Comparison of ENCODE assay signal across 8 cellular contexts in genomic region chr12:69290545-69291277, GRCh38. TPM values are rescaled to one million over a fixed set of nuclear protein-coding genes. Genes with fewer than 3 reads are reported as not detected.
DNase-seq lines count a peak whose midpoint lies in the region; ATAC-seq, FAIRE-seq and TF ChIP-seq lines count a peak whose summit lies in the region.

No MANE protein-coding gene starts in this region.

- POLR2A ChIA-PET in A549 (lab: Yijun Ruan, JAX) = interaction anchor here (0.5 to 0.9 kb wide), 2 partner anchors 14 to 350 kb away, joined by 3 read pairs; no protein-coding TSS in a partner anchor

- no peak overlapping the region for H3K4me3 ChIP-seq in A549

- WGBS in A549 (ENCODE audit: missing lambda C conversion rate) = 15% methylated on average over 9 of the region's 9 CpGs

- no peaks in the 10 kb centered on the region for H3K4me1 ChIP-seq in A549

- DNase-seq in A549 (ENCODE audit: low read depth in 1 of 2, low spot score in 1 of 2) (peak; percentile 61 to 90), NCI-H2029 treated with DMSO at 0.1 percent for 48 hours (lab: John Stamatoyannopoulos, UW) (peak; percentile 69), T-helper 9 cell (peak; percentile 67), astrocyte of the hippocampus (ENCODE audit: low read depth, low spot score) (peak; percentile 80), iPS-NIHi11 (ENCODE audit: low spot score) (peak; percentile 88)
- peak; percentile 55 to 74 (median 71) for DNase-seq in stimulated activated CD4-positive, alpha-beta T cell treated with anti-CD3 and anti-CD28 coated beads, Interleukin-12 subunit alpha, Interleukin-12 subunit beta, amount 100 ng/mL, for 48 hours (ENCODE audit: low read depth in 2 of 3, low spot score in 1 of 3)

- H3K4me2 ChIP-seq in A549 = peak overlapping the region; percentile 45

- CTCF ChIA-PET in A549 (lab: Yijun Ruan, JAX) = interaction anchor here (0.5 to 1.6 kb wide), 14 partner anchors 8 to 1285 kb away, joined by 3 to 7 read pairs (median 4); no protein-coding TSS in a partner anchor

- no peak for FAIRE-seq in A549 (lab: Jason Lieb, UNC)

- peak; percentile 99 for ATAC-seq in A549
- ATAC-seq in GM18517 (IDR thresholded peaks at IDR 0.05; ENCODE audit: unreplicated experiment) = peak; percentile 95
- ATAC-seq in HG02981 (IDR thresholded peaks at IDR 0.05; ENCODE audit: unreplicated experiment) = peak; percentile 100

- TF ChIP-seq POLR2A in A549 (IDR thresholded peaks at IDR 0.05; ENCODE audit: low read length) = no peak

- no peak for TF ChIP-seq EP300 in A549 (IDR thresholded peaks at IDR 0.05)

- no peaks in the 10 kb centered on the region for H3K9me3 ChIP-seq in A549

- H3K27ac ChIP-seq in A549 = no peak overlapping the region

- TF ChIP-seq CTCF in A549 (IDR thresholded peaks at IDR 0.05) = peak; percentile 85

- peak; percentile 82 to 96 for TF ChIP-seq RAD21 in A549 (conservative IDR thresholded peaks at IDR 0.05 in 1 of 2, IDR thresholded peaks at IDR 0.05 in 1 of 2)

TF ChIP-seq in A549, 52 proteins besides CTCF, POLR2A, EP300 and RAD21:
- TF ChIP-seq HOXA7 (CRISPR knock-in tag; IDR thresholded peaks at IDR 0.05) = no peak
- peak; percentile 59 for TF ChIP-seq SMC3 (IDR thresholded peaks at IDR 0.05)

RNA-seq across cellular contexts. Expression of gene CPSF6, which starts 51.3 kb away (rescaled TPM):
- polyA plus RNA-seq in A549 (2011; rRNA removed) (55.0 and 77.2 TPM in 2 replicates), A549 (2017; fragmentation: RNase III; extraction: RNeasy Plus Mini Kit Qiagen cat#74134 plus additional on column Dnase treatment) (80.8 to 89.3 TPM (median 84.3 TPM) in 3 replicates)
- 62.9 and 67.2 TPM in 2 replicates for polyA plus RNA-seq in A549 (2012; cell fraction: cytosol; rRNA removed)
- 64.4 and 64.7 TPM in 2 replicates for polyA plus RNA-seq in A549 (2012; cell fraction: nucleus; rRNA removed)
- 73.6 and 74.9 TPM in 2 replicates for polyA minus RNA-seq in A549 (2011; rRNA and poly(A)+ RNA removed)

RNA-seq across cellular contexts. Expression of gene LYZ, which starts 57.5 kb away (rescaled TPM):
- polyA plus RNA-seq in A549 (2011; rRNA removed) (0.12 TPM in 2 replicates), A549 (2017; fragmentation: RNase III; extraction: RNeasy Plus Mini Kit Qiagen cat#74134 plus additional on column Dnase treatment) (not detected in 3 replicates)
- not detected in 2 replicates for polyA plus RNA-seq in A549 (2012; cell fraction: cytosol; rRNA removed)
- not detected in 2 replicates for polyA plus RNA-seq in A549 (2012; cell fraction: nucleus; rRNA removed)
- 1.1 TPM in 1 of 2 replicates, not detected in the other for polyA minus RNA-seq in A549 (2011; rRNA and poly(A)+ RNA removed)
